In genomic region chr10:119688033-119688508, GRCh38 we compare ENCODE assay signal across 1 cellular context.
TF ChIP-seq lines count a peak whose summit lies in the region.

No MANE protein-coding gene starts in this region.

TF ChIP-seq in GM23338, 12 proteins besides CTCF, POLR2A, EP300 and RAD21 (continued from another document):
- TF ChIP-seq ZNF462 (CRISPR knock-in tag; IDR thresholded peaks at IDR 0.05), result peak; percentile 83
- peak; percentile 52 for TF ChIP-seq CREB1 (CRISPR knock-in tag; IDR thresholded peaks at IDR 0.05; ENCODE audit: low read depth)
TF ChIP-seq in GM23338: peak in this region for 4.
